ENCODE assay signal across 11 cellular contexts in the genomic region with DNA sequence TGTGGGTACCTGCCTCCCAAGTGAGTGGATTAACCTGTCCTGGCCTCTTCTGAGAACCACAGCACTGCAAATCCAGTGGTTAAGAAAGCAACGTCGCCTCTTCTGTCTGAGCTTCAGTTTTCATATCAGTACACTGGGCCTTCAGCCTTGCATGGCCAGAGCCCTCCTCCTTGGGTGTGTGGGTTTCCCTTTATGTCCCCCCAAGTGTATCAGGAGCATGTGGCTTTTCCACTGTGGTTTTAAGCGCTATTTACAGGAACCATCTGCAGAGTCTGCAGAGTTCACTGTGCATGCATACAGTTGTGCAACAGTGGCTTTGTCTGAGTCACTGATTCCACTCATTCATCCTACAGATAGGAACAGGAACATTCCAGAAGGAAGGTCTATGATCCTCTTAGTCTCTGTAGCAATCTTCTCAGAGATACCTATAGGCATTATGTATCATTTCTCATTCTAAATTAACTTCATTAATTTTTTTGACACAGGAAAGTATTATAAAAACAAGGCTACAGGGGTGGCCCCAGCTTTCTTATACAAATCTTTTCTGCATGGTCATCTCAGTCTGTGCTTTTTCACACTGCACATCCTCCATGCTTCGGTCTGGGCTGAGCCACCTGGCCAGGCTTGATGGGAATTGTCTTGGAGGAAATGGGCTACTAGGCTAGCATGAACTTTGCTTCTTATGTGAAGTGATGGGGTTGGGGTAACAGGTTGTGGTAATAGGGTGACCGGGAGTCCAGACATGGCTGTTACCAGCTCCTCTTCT. TPM values are rescaled to one million over a fixed set of nuclear protein-coding genes. Genes with fewer than 3 reads are reported as not detected.
DNase-seq lines count a peak whose midpoint lies in the region; ATAC-seq and TF ChIP-seq lines count a peak whose summit lies in the region.
"Had no signal": no experiment of that assay in that cellular context is flagged by ENCODE, and none has a peak within 500 bp of the region (broad histone marks: within the 10 kb centered on the region; RNA-seq: fewer than 3 reads in every experiment).

No MANE protein-coding gene starts in this region.

- DNase-seq in NB4 (ENCODE audit: low read depth) (peak; percentile 94), epithelial cell of proximal tubule (ENCODE audit: low read depth) (peak; percentile 19), pons (ENCODE audit: low spot score) (peak; percentile 89), NCI-H2107 treated with DMSO at 0.1 percent for 48 hours (lab: John Stamatoyannopoulos, UW; ENCODE audit: unreplicated experiment) (no peak), epidermal melanocyte (ENCODE audit: insufficient read length, low spot score) (no peak), DMS 273 (lab: John Stamatoyannopoulos, UW; ENCODE audit: unreplicated experiment) (no peak)
- DNase-seq: activated T-cell treated with anti-CD3 and anti-CD28 coated beads, Interleukin-2, amount 50 U/mL, for 48 hours had no signal

- peak; percentile 30 for ATAC-seq in GM18868 (IDR thresholded peaks at IDR 0.05; ENCODE audit: unreplicated experiment)
- ATAC-seq in GM19324 (IDR thresholded peaks at IDR 0.05; ENCODE audit: low FRiP score, unreplicated experiment): no peak
- ATAC-seq: K562 had no signal

- TF ChIP-seq CTCF in NB4 (IDR thresholded peaks at IDR 0.05; ENCODE audit: low read depth, low read length) (no peak), epithelial cell of proximal tubule (conservative IDR thresholded peaks at IDR 0.05; ENCODE audit: low read depth, low read length) (no peak)

- H3K4me3 ChIP-seq in NB4 (ENCODE audit: low read depth, low read length) (peak overlapping the region; percentile 33), epithelial cell of proximal tubule (ENCODE audit: low read depth, low read length) (no peak overlapping the region)
- H3K4me3 ChIP-seq: K562, SJSA1 had no signal

- TF ChIP-seq POLR2A in NB4 (IDR thresholded peaks at IDR 0.05; ENCODE audit: extremely low read depth, insufficient read length): no peak

RNA-seq across cellular contexts. Expression of gene MBL2, which starts 17.1 kb away (rescaled TPM):
- not detected in 2 replicates for total RNA-seq in epithelial cell of proximal tubule
- total RNA-seq: K562, SJSA1 had no signal

Comparison
In these comparisons a context has a peak if more than half of its experiments do, and no peak if none do; other contexts are left out.
1. DNase-seq: peak in NB4 (single experiment), epithelial cell of proximal tubule (single experiment) and pons (single experiment); none in NCI-H2107 treated with DMSO at 0.1 percent for 48 hours (single experiment), epidermal melanocyte (single experiment) and DMS 273 (single experiment).